ENCODE assay signal across 21 cellular contexts in genomic region chr16:53626816-53627215, GRCh38.
"Had no signal": no experiment of that assay in that cellular context is flagged by ENCODE, and none has a peak within 500 bp of the region (broad histone marks: within the 10 kb centered on the region; RNA-seq: fewer than 3 reads in every experiment).

No MANE protein-coding gene starts in this region.

- DNase-seq: activated CD4-positive, alpha-beta T cell treated with anti-CD3 and anti-CD28 coated beads for 4 hours; activated CD4-positive, alpha-beta T cell treated with anti-CD3 and anti-CD28 coated beads, Interleukin-2, amount 50 U/mL, for 48 hours; activated CD4-positive, CD25-positive, alpha-beta regulatory T cell; activated CD8-positive, alpha-beta memory T cell treated with anti-CD3 and anti-CD28 coated beads, Interleukin-2, amount 50 U/mL, for 48 hours; activated naive CD4-positive, alpha-beta T cell treated with anti-CD3 and anti-CD28 coated beads for 36 hours; activated naive CD8-positive, alpha-beta T cell treated with anti-CD3 and anti-CD28 coated beads, Interleukin-2, amount 10 ng/mL, durations not matched to agents 7 days and 5 days; activated T-cell treated with anti-CD3 and anti-CD28 coated beads, Interleukin-2, amount 50 U/mL, for 4 hours; amygdala; effector CD4-positive, alpha-beta T cell; erythroblast; foreskin keratinocyte; kidney; naive thymus-derived CD4-positive, alpha-beta T cell; occipital lobe; spleen; stimulated activated CD4-positive, alpha-beta T cell treated with anti-CD3 and anti-CD28 coated beads, Interleukin-4, amount 100 ng/mL, for 1 hour; stimulated activated naive CD8-positive, alpha-beta T cell treated with anti-CD3 and anti-CD28 coated beads, Interleukin-15, Interleukin-2, amounts not matched to agents 100 U/mL and 50 U/mL, for 24 hours; substantia nigra; T-helper 9 cell; thyroid gland; upper lobe of right lung had no signal
